Comparison of ENCODE assay signal across 21 cellular contexts in genomic region chr6:149409617-149410016, GRCh38. TPM values are rescaled to one million over a fixed set of nuclear protein-coding genes. Genes with fewer than 3 reads are reported as not detected.
"Had no signal": no experiment of that assay in that cellular context is flagged by ENCODE, and none has a peak within 500 bp of the region (broad histone marks: within the 10 kb centered on the region; RNA-seq: fewer than 3 reads in every experiment).

No MANE protein-coding gene starts in this region.

- H3K4me3 Mint-ChIP-seq: activated T-cell treated with anti-CD3 and anti-CD28 coated beads, Interleukin-2, amount 50 U/mL, for 72 hours; naive thymus-derived CD8-positive, alpha-beta T cell had no signal

- DNase-seq: activated CD4-positive, alpha-beta T cell treated with anti-CD3 and anti-CD28 coated beads for 4 hours; activated CD8-positive, alpha-beta memory T cell treated with anti-CD3 and anti-CD28 coated beads, Interleukin-2, amount 50 U/mL, for 4 hours; activated effector memory CD4-positive, alpha-beta T cell treated with anti-CD3 and anti-CD28 coated beads, Interleukin-2, amount 50 U/mL, for 16 hours; activated T-cell treated with anti-CD3 and anti-CD28 coated beads, Interleukin-2, amount 50 U/mL, for 72 hours; effector CD4-positive, alpha-beta T cell; head of caudate nucleus; mesenchymal stem cell; naive thymus-derived CD8-positive, alpha-beta T cell; ovary; sigmoid colon; spleen; stimulated activated CD4-positive, alpha-beta T cell treated with anti-CD3 and anti-CD28 coated beads, Interleukin-4, amount 100 ng/mL, for 4 hours; stimulated activated naive CD4-positive, alpha-beta T cell; SW 1271; T-helper 2 cell; transverse colon; uterus had no signal

- H3K27me3 ChIP-seq: ascending aorta, ovary, sigmoid colon, spleen, transverse colon, uterus had no signal

- H3K4me3 ChIP-seq: ascending aorta, ovary, sigmoid colon, spleen, transverse colon, uterus had no signal

- H3K36me3 ChIP-seq: ovary, uterus had no signal

- H3K27ac ChIP-seq: ascending aorta, ovary, sigmoid colon, spleen, transverse colon, uterus had no signal

- H3K27me3 Mint-ChIP-seq: naive thymus-derived CD8-positive, alpha-beta T cell had no signal

- H3K4me1 ChIP-seq: ascending aorta, sigmoid colon, uterus had no signal

- FAIRE-seq: frontal cortex had no signal

- ATAC-seq: activated T-cell treated with anti-CD3 and anti-CD28 coated beads, Interleukin-2, amount 50 U/mL, for 72 hours; naive thymus-derived CD8-positive, alpha-beta T cell had no signal

- H3K9me3 ChIP-seq: ascending aorta, ovary, sigmoid colon, spleen, transverse colon, uterus had no signal

RNA-seq across cellular contexts. Expression of gene SUMO4, which starts 9.6 kb away (rescaled TPM):
- total RNA-seq: ascending aorta, kidney epithelial cell had no signal
- polyA plus RNA-seq: adipose tissue had no signal
